ENCODE assay signal across 8 cellular contexts in genomic region chr1:11979818-11980675, GRCh38. TPM values are rescaled to one million over a fixed set of nuclear protein-coding genes. Genes with fewer than 3 reads are reported as not detected.
DNase-seq lines count a peak whose midpoint lies in the region; ATAC-seq and TF ChIP-seq lines count a peak whose summit lies in the region.

TSS of gene MFN2 (plus strand) at chr1:11980444. CDS start at chr1:11989169, 8,725 bp downstream.

- peaks cover 1 to 43% (median 37%) of the 10 kb centered on the region in 4 donors for H3K4me1 ChIP-seq in liver (ENCODE audit: control insufficient read depth in 4 of 4, insufficient read depth in 4 of 4, low read length in 3 of 4)

- peaks cover 36 to 44% of the 10 kb centered on the region in 2 donors for H3K36me3 Mint-ChIP-seq in CD14-positive monocyte

- no peaks in the 10 kb centered on the region for H3K9me3 ChIP-seq in liver (ENCODE audit: control insufficient read depth in 4 of 4, low read length in 3 of 4)

- peaks cover 7 to 15% (median 10%) of the 10 kb centered on the region in 4 donors for H3K36me3 ChIP-seq in liver (ENCODE audit: control insufficient read depth in 4 of 4, insufficient read depth in 3 of 4, low read depth in 1 of 4, low read length in 3 of 4)

- WGBS in liver, result under 1% methylated on average over 76 of the region's 76 CpGs

- no peaks in the 10 kb centered on the region for H3K27me3 ChIP-seq in liver (ENCODE audit: control insufficient read depth in 4 of 4, insufficient read depth in 4 of 4, low read length in 3 of 4)

- peak within 1 kb of the TSS; percentile 84 to 89 for H3K4me3 Mint-ChIP-seq in CD14-positive monocyte

- H3K9ac ChIP-seq in liver (ENCODE audit: low read depth in 1 of 2, low read length in 2 of 2), result peak within 1 kb of the TSS; percentile 99

- TF ChIP-seq RAD21 in liver (IDR thresholded peaks at IDR 0.05), result peak in 1 of 2 donors; percentile 44

- peak; percentile 93 for ATAC-seq in GM19397 (IDR thresholded peaks at IDR 0.05; ENCODE audit: unreplicated experiment)
- ATAC-seq in HG03571 (IDR thresholded peaks at IDR 0.05; ENCODE audit: unreplicated experiment), result peak; percentile 87

- H3K4me1 Mint-ChIP-seq in CD14-positive monocyte, result peaks cover 60% of the 10 kb centered on the region

- peak within 1 kb of the TSS; percentile 63 to 97 (median 81) for H3K4me3 ChIP-seq in liver (ENCODE audit: low read depth in 1 of 3, low read length in 3 of 3)

- H3K27ac ChIP-seq in liver (ENCODE audit: low read depth in 1 of 2, low read length in 2 of 2), result peak within 1 kb of the TSS; percentile 96 to 99

- H3K27me3 Mint-ChIP-seq in CD14-positive monocyte (ENCODE audit: low read depth in 3 of 3), result peaks cover 0 to 1% (median 0%) of the 10 kb centered on the region in 3 donors

- no peak for TF ChIP-seq CTCF in CD14-positive monocyte (IDR thresholded peaks at IDR 0.05)
- TF ChIP-seq CTCF in liver (IDR thresholded peaks at IDR 0.05; ENCODE audit: low read depth, low read length, missing input control), result no peak

- peaks cover 0 to 2% (median 0%) of the 10 kb centered on the region in 7 donors for H3K9me3 Mint-ChIP-seq in CD14-positive monocyte

- H3K27ac Mint-ChIP-seq in CD14-positive monocyte, result peak within 1 kb of the TSS; percentile 91 to 97 (median 94)

- DNase-seq in CD14-positive monocyte (ENCODE audit: low spot score) (peak; percentile 93), NCI-H82 (lab: John Stamatoyannopoulos, UW) (peak; percentile 100), dermis microvascular lymphatic vessel endothelial cell (ENCODE audit: low read depth in 2 of 2) (peak; percentile 84 to 98)
- peak; percentile 92 to 94 for DNase-seq in activated CD4-positive, alpha-beta T cell treated with anti-CD3 and anti-CD28 coated beads, Interleukin-2, amount 50 U/mL, for 48 hours
- DNase-seq in stimulated activated CD4-positive, alpha-beta T cell treated with anti-CD3 and anti-CD28 coated beads, Interleukin-4, amount 100 ng/mL, for 24 hours, result peak; percentile 94

- intact Hi-C loops in CD14-positive monocyte (cut with micrococcal nuclease), result loop anchor here (5.0 to 10.0 kb wide), 4 partner anchors 37 to 175 kb away; partner anchors contain the start of genes CLCN6 (in 1 of the 2), MIIP (in 1 of the 2), MTHFR (in 1 of the 2) and PLOD1 (in 1 of the 2)

TF ChIP-seq in liver, 16 proteins besides CTCF, POLR2A, EP300 and RAD21:
- TF ChIP-seq EGR1 (IDR thresholded peaks at IDR 0.05; ENCODE audit: low read depth in 2 of 2), result peak; percentile 14 to 48
- TF ChIP-seq, protein P1, sequence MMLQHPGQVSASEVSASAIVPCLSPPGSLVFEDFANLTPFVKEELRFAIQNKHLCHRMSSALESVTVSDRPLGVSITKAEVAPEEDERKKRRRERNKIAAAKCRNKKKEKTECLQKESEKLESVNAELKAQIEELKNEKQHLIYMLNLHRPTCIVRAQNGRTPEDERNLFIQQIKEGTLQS (IDR thresholded peaks at IDR 0.05), result peak; percentile 93
- TF ChIP-seq MAX (IDR thresholded peaks at IDR 0.05), result peak; percentile 67
- peak; percentile 66 for TF ChIP-seq ZBTB33 (IDR thresholded peaks at IDR 0.05)
- TF ChIP-seq NR2F2 (IDR thresholded peaks at IDR 0.05), result peak; percentile 85
- TF ChIP-seq GABPA (IDR thresholded peaks at IDR 0.05 in 1 of 2, conservative IDR thresholded peaks at IDR 0.05 in 1 of 2), result peak in 1 of 2 donors; percentile 83
- TF ChIP-seq FOXA2 (IDR thresholded peaks at IDR 0.05), result peak; percentile 59
- TF ChIP-seq FOXA1 (IDR thresholded peaks at IDR 0.05), result peak; percentile 88
- peak; percentile 75 for TF ChIP-seq HNF4G (IDR thresholded peaks at IDR 0.05)
- peak; percentile 33 for TF ChIP-seq TAF1 (conservative IDR thresholded peaks at IDR 0.05)
- TF ChIP-seq HNF4A (conservative IDR thresholded peaks at IDR 0.05), result peak; percentile 78 to 80
- peak; percentile 77 for TF ChIP-seq REST (IDR thresholded peaks at IDR 0.05)
- TF ChIP-seq YY1 (IDR thresholded peaks at IDR 0.05), result peak; percentile 97
- peak; percentile 85 for TF ChIP-seq SP1 (IDR thresholded peaks at IDR 0.05)
- TF ChIP-seq RXRA (IDR thresholded peaks at IDR 0.05), result peak; percentile 72 to 79
- peak; percentile 98 to 99 for TF ChIP-seq JUND (IDR thresholded peaks at IDR 0.05)

RNA-seq across cellular contexts. Expression of gene MFN2, which starts in this region (rescaled TPM):
- polyA plus RNA-seq in CD14-positive monocyte, result 10 to 100 TPM; 26.3 to 30.3 TPM
- 54.6 and 66.4 TPM in 2 replicates for total RNA-seq in dermis microvascular lymphatic vessel endothelial cell
- 10 to 100 TPM; 36.0 to 87.8 TPM for total RNA-seq in liver
- polyA plus RNA-seq in liver, result 10 to 100 TPM; 17.2 to 50.4 TPM

Comparison
In these comparisons a context has a peak if more than half of its experiments do, and no peak if none do; other contexts are left out.
1. Peak in every context shown above with its lines: DNase-seq, ATAC-seq, H3K4me3 ChIP-seq and H3K27ac ChIP-seq.